18 cellular contexts compared by ENCODE assay signal in genomic region chr14:33026850-33027420, GRCh38.
DNase-seq lines count a peak whose midpoint lies in the region; ATAC-seq and TF ChIP-seq lines count a peak whose summit lies in the region.
"Had no signal": no experiment of that assay in that cellular context is flagged by ENCODE, and none has a peak within 500 bp of the region (broad histone marks: within the 10 kb centered on the region; RNA-seq: fewer than 3 reads in every experiment).

No MANE protein-coding gene starts in this region.

- no peak overlapping the region for H3K27ac Mint-ChIP-seq in neural crest cell (ENCODE audit: unreplicated experiment)
- H3K27ac Mint-ChIP-seq: activated naive CD8-positive, alpha-beta T cell treated with anti-CD3 and anti-CD28 coated beads for 36 hours; naive thymus-derived CD4-positive, alpha-beta T cell; T-helper 17 cell had no signal

- no peak overlapping the region for H3K4me3 Mint-ChIP-seq in neural crest cell
- H3K4me3 Mint-ChIP-seq: activated naive CD8-positive, alpha-beta T cell treated with anti-CD3 and anti-CD28 coated beads for 36 hours; naive thymus-derived CD4-positive, alpha-beta T cell; T-helper 17 cell had no signal

- no peaks in the 10 kb centered on the region for H4K20me1 ChIP-seq in fibroblast of lung (ENCODE audit: control insufficient read depth, extremely low read depth, insufficient read depth, low read length)

- no peak for TF ChIP-seq CTCF in fibroblast of lung (conservative IDR thresholded peaks at IDR 0.05 in 1 of 2, IDR thresholded peaks at IDR 0.05 in 1 of 2; ENCODE audit: low read depth in 1 of 2, low read length in 2 of 2)
- TF ChIP-seq CTCF in neural crest cell (conservative IDR thresholded peaks at IDR 0.05) = no peak

- no peaks in the 10 kb centered on the region for H3K4me1 ChIP-seq in fibroblast of lung (ENCODE audit: control insufficient read depth, extremely low read depth, insufficient read depth, low read length)
- H3K4me1 ChIP-seq: Peyer's patch had no signal

- H3K79me2 ChIP-seq in fibroblast of lung (ENCODE audit: control insufficient read depth, insufficient read depth, low read length) = no peaks in the 10 kb centered on the region

- H3K36me3 ChIP-seq in fibroblast of lung (ENCODE audit: control insufficient read depth, insufficient read depth, low read length) = no peaks in the 10 kb centered on the region
- H3K36me3 ChIP-seq: gastroesophageal sphincter, Peyer's patch had no signal

- peaks cover 9% of the 10 kb centered on the region for H3K36me3 Mint-ChIP-seq in neural crest cell (ENCODE audit: low read depth)
- H3K36me3 Mint-ChIP-seq: activated naive CD8-positive, alpha-beta T cell treated with anti-CD3 and anti-CD28 coated beads for 36 hours had no signal

- peaks cover 20% of the 10 kb centered on the region for H3K27me3 Mint-ChIP-seq in neural crest cell (ENCODE audit: low read depth)
- H3K27me3 Mint-ChIP-seq: activated naive CD8-positive, alpha-beta T cell treated with anti-CD3 and anti-CD28 coated beads for 36 hours; naive thymus-derived CD4-positive, alpha-beta T cell; T-helper 17 cell had no signal

- in situ Hi-C loops in SK-MEL-5 (cut with HindIII; ENCODE audit: low pct_unique_long_range_greater_than_20kb, low sequenced_read_pairs) = no loop called here

- no peak overlapping the region for H3K4me3 ChIP-seq in fibroblast of lung (replicated peaks in 1 of 4; ENCODE audit: control extremely low read depth in 1 of 4, insufficient read depth in 1 of 4, low read depth in 3 of 4, low read length in 4 of 4)
- H3K4me3 ChIP-seq: gastroesophageal sphincter, K562, Peyer's patch had no signal

- no peak overlapping the region for H3K4me2 ChIP-seq in fibroblast of lung (ENCODE audit: extremely low read depth, insufficient read depth, low read length)

- ATAC-seq in left lobe of liver (no peak), HG03520 (IDR thresholded peaks at IDR 0.05; ENCODE audit: unreplicated experiment) (no peak), GM18519 (IDR thresholded peaks at IDR 0.05; ENCODE audit: low FRiP score, unreplicated experiment) (no peak)
- ATAC-seq: gastroesophageal sphincter; K562; naive thymus-derived CD4-positive, alpha-beta T cell; stimulated activated naive CD8-positive, alpha-beta T cell treated with anti-CD3 and anti-CD28 coated beads, Interleukin-15, Interleukin-2, amounts not matched to agents 100 U/mL and 50 U/mL, for 24 hours; T-helper 17 cell had no signal

- peaks cover 3% of the 10 kb centered on the region for H3K9me3 Mint-ChIP-seq in neural crest cell

- H3K4me1 Mint-ChIP-seq in neural crest cell = peaks cover 21% of the 10 kb centered on the region
- H3K4me1 Mint-ChIP-seq: activated naive CD8-positive, alpha-beta T cell treated with anti-CD3 and anti-CD28 coated beads for 36 hours; naive thymus-derived CD4-positive, alpha-beta T cell; T-helper 17 cell had no signal

- H3K27me3 ChIP-seq in fibroblast of lung (ENCODE audit: control insufficient read depth, insufficient read depth, low read length) = no peaks in the 10 kb centered on the region
- H3K27me3 ChIP-seq: gastroesophageal sphincter, Peyer's patch had no signal

- H3K27ac ChIP-seq in fibroblast of lung (ENCODE audit: insufficient read depth, low read length) = no peak overlapping the region

- DNase-seq in AG08395 (ENCODE audit: low spot score) (peak; percentile 8), SK-MEL-5 (ENCODE audit: low read depth, low spot score) (peak; percentile 15), fibroblast of lung (ENCODE audit: low read depth in 2 of 2) (peak; percentile 15 to 78), neural crest cell (ENCODE audit: low read depth, low spot score) (peak; percentile 3), left lobe of liver (ENCODE audit: low spot score) (no peak), mucosa of gallbladder (ENCODE audit: low spot score) (no peak)
- DNase-seq: activated CD4-positive, alpha-beta T cell treated with anti-CD3 and anti-CD28 coated beads for 1 hour; activated naive CD8-positive, alpha-beta T cell treated with anti-CD3 and anti-CD28 coated beads for 36 hours; naive thymus-derived CD4-positive, alpha-beta T cell; NCI-H1417 treated with DMSO at 0.1 percent for 48 hours; NCI-H524; Peyer's patch; stimulated activated naive CD8-positive, alpha-beta T cell treated with anti-CD3 and anti-CD28 coated beads, Interleukin-15, Interleukin-2, amounts not matched to agents 100 U/mL and 50 U/mL, for 24 hours; T-helper 17 cell had no signal

- H3K9me3 ChIP-seq in fibroblast of lung (ENCODE audit: control insufficient read depth, insufficient read depth, low read depth, low read length) = no peaks in the 10 kb centered on the region
- H3K9me3 ChIP-seq: gastroesophageal sphincter, Peyer's patch had no signal

- no peak overlapping the region for H2AFZ ChIP-seq in fibroblast of lung (ENCODE audit: low read length)

- no peak overlapping the region for H3K9ac ChIP-seq in fibroblast of lung (ENCODE audit: insufficient read depth, low read length)

Comparison
In these comparisons a context has a peak if more than half of its experiments do, and no peak if none do; other contexts are left out.
1. DNase-seq: peak in AG08395 (single experiment), SK-MEL-5 (single experiment), fibroblast of lung (2 of 2) and neural crest cell (single experiment); none in left lobe of liver (single experiment) and mucosa of gallbladder (single experiment).